8 cellular contexts compared by ENCODE assay signal in genomic region chr7:157000047-157000726, GRCh38. TPM values are rescaled to one million over a fixed set of nuclear protein-coding genes. Genes with fewer than 3 reads are reported as not detected.
A peak's percentile ranks its signal among the peaks of the same experiment; 100 is the strongest.
DNase-seq lines count a peak whose midpoint lies in the region; ATAC-seq and TF ChIP-seq lines count a peak whose summit lies in the region.

No MANE protein-coding gene starts in this region.

- POLR2A ChIA-PET in activated B cell treated with CpG ODN at 0.5 μM for 24 hours (lab: Charles Lee): no interaction called here

- H3K36me3 ChIP-seq in iPS-20b (ENCODE audit: insufficient read depth, low read depth, low read length) (no peaks in the 10 kb centered on the region), thyroid gland (no peaks in the 10 kb centered on the region)

- H3K4me1 ChIP-seq in iPS-20b (ENCODE audit: insufficient read depth, low read length) (peaks cover 6% of the 10 kb centered on the region; the same call in 1 of the 2 replicates), thyroid gland (peaks cover 25 to 40% of the 10 kb centered on the region in 2 donors)

- no peak overlapping the region for H3K9ac ChIP-seq in iPS-20b (ENCODE audit: low read depth, low read length)

- no peaks in the 10 kb centered on the region for H3K9me3 ChIP-seq in iPS-20b (ENCODE audit: insufficient read depth, low read depth, low read length)
- no peaks in the 10 kb centered on the region for H3K9me3 ChIP-seq in thyroid gland

- H3K27me3 Mint-ChIP-seq in activated B cell treated with CpG ODN at 0.5 μM for 24 hours: peaks cover 59% of the 10 kb centered on the region

- no peaks in the 10 kb centered on the region for H3K36me3 Mint-ChIP-seq in activated B cell treated with CpG ODN at 0.5 μM for 24 hours (ENCODE audit: low read depth)

- H3K4me3 ChIP-seq in iPS-20b (ENCODE audit: low read length): peak overlapping the region; percentile 35; the same call in 1 of the 2 replicates
- peak overlapping the region in 2 of 3 donors; percentile 9 to 38 for H3K4me3 ChIP-seq in thyroid gland (replicated peaks in 1 of 3)

- H3K4me1 Mint-ChIP-seq in activated B cell treated with CpG ODN at 0.5 μM for 24 hours: peaks cover 23% of the 10 kb centered on the region

- H3K27ac Mint-ChIP-seq in activated B cell treated with CpG ODN at 0.5 μM for 24 hours: no peak overlapping the region

- peak overlapping the region; percentile 81 for H3K4me3 Mint-ChIP-seq in activated B cell treated with CpG ODN at 0.5 μM for 24 hours

- no peak overlapping the region for H3K27ac ChIP-seq in iPS-20b (ENCODE audit: low read length)
- H3K27ac ChIP-seq in thyroid gland: no peak overlapping the region

- 1 to 2% methylated on average over 25 to 27 of the region's 64 CpGs for WGBS in thyroid gland, 2 donors

- peak; percentile 61 for DNase-seq in 8988T
- DNase-seq in activated B cell treated with CpG ODN at 0.5 μM for 24 hours: no peak
- no peak for DNase-seq in thyroid gland
- DNase-seq in T1000 (lab: John Stamatoyannopoulos, UW): no peak
- no peak for DNase-seq in activated CD4-positive, alpha-beta T cell treated with anti-CD3 and anti-CD28 coated beads for 1 hour

- TF ChIP-seq CTCF in activated B cell treated with CpG ODN at 0.5 μM for 24 hours (IDR thresholded peaks at IDR 0.05) (no peak), thyroid gland (IDR thresholded peaks at IDR 0.05) (no peak)

- CTCF ChIA-PET in activated B cell treated with CpG ODN at 0.5 μM for 24 hours (lab: Charles Lee): no interaction called here

- intact Hi-C loops in activated B cell treated with CpG ODN at 0.5 μM for 24 hours (cut with micrococcal nuclease) (loop anchor here (2.0 to 10.0 kb wide), 5 partner anchors 23 to 1533 kb away; partner anchors contain the start of gene DNAJB6), thyroid gland (cut with DNase I) (no loop called here)

- ATAC-seq in GM21423 (IDR thresholded peaks at IDR 0.05; ENCODE audit: unreplicated experiment): peak; percentile 20
- no peak for ATAC-seq in activated B cell treated with CpG ODN at 0.5 μM for 24 hours (ENCODE audit: low read depth)
- ATAC-seq in HG03565 (IDR thresholded peaks at IDR 0.05; ENCODE audit: unreplicated experiment): no peak

- H3K27me3 ChIP-seq in iPS-20b (ENCODE audit: insufficient read depth, low read length) (peaks cover 100% of the 10 kb centered on the region), thyroid gland (peaks cover 46% of the 10 kb centered on the region)

- no peak for TF ChIP-seq POLR2A in thyroid gland (IDR thresholded peaks at IDR 0.05)

- no peaks in the 10 kb centered on the region for H3K9me3 Mint-ChIP-seq in activated B cell treated with CpG ODN at 0.5 μM for 24 hours

RNA-seq across cellular contexts. Expression of gene MNX1, which starts 10.3 kb away (rescaled TPM):
- total RNA-seq in activated B cell treated with CpG ODN at 0.5 μM for 24 hours (not detected in 2 replicates), thyroid gland (not detected)

RNA-seq across cellular contexts. Expression of gene NOM1, which starts 50.7 kb away (rescaled TPM):
- total RNA-seq in activated B cell treated with CpG ODN at 0.5 μM for 24 hours (34.7 and 39.1 TPM in 2 replicates), thyroid gland (10 to 100 TPM; 11.2 to 25.7 (median 16.8) TPM)
